ENCODE assay signal across 8 cellular contexts in genomic region chrX:65750674-65751469, GRCh38.
DNase-seq lines count a peak whose midpoint lies in the region; ATAC-seq and TF ChIP-seq lines count a peak whose summit lies in the region.

No MANE protein-coding gene starts in this region.

- no peaks in the 10 kb centered on the region for H3K9me3 ChIP-seq in CD4-positive, CD25-positive, alpha-beta regulatory T cell (ENCODE audit: control insufficient read depth in 2 of 2, low read length in 2 of 2)
- no peaks in the 10 kb centered on the region for H3K9me3 ChIP-seq in osteoblast (ENCODE audit: low read depth, low read length)

- no peak overlapping the region for H3K4me2 ChIP-seq in osteoblast (ENCODE audit: insufficient read depth, low read length)

- no peak for TF ChIP-seq CTCF in osteoblast (IDR thresholded peaks at IDR 0.05; ENCODE audit: extremely low read depth, low read depth, low read length)

- peaks cover 11% of the 10 kb centered on the region for H3K4me1 ChIP-seq in CD4-positive, CD25-positive, alpha-beta regulatory T cell (ENCODE audit: control insufficient read depth, insufficient read depth, low read length, poor library complexity, severe bottlenecking)
- no peaks in the 10 kb centered on the region for H3K4me1 ChIP-seq in osteoblast (ENCODE audit: insufficient read depth, low read length)

- H3K4me3 Mint-ChIP-seq in CD4-positive, CD25-positive, alpha-beta regulatory T cell: peak overlapping the region in 2 of 4 donors; percentile 44 to 55
- H3K4me3 Mint-ChIP-seq in activated T-cell treated with anti-CD3 and anti-CD28 coated beads, Interleukin-2, amount 50 U/mL, for 4 hours: peak overlapping the region; percentile 45

- no peaks in the 10 kb centered on the region for H3K27me3 ChIP-seq in CD4-positive, CD25-positive, alpha-beta regulatory T cell (ENCODE audit: control insufficient read depth, insufficient read depth, low read length)
- peaks cover 2% of the 10 kb centered on the region for H3K27me3 ChIP-seq in osteoblast (ENCODE audit: insufficient read depth, low read length)

- peaks cover 14 to 27% (median 19%) of the 10 kb centered on the region in 4 donors for H3K4me1 Mint-ChIP-seq in CD4-positive, CD25-positive, alpha-beta regulatory T cell
- peaks cover 61% of the 10 kb centered on the region for H3K4me1 Mint-ChIP-seq in activated T-cell treated with anti-CD3 and anti-CD28 coated beads, Interleukin-2, amount 50 U/mL, for 4 hours (ENCODE audit: low read depth)

- peak overlapping the region in 2 of 3 donors; percentile 52 to 93 for H3K27ac Mint-ChIP-seq in CD4-positive, CD25-positive, alpha-beta regulatory T cell

- peak in 2 of 3 donors; percentile 12 to 58 for DNase-seq in CD4-positive, CD25-positive, alpha-beta regulatory T cell
- DNase-seq in activated T-cell treated with anti-CD3 and anti-CD28 coated beads, Interleukin-2, amount 50 U/mL, for 4 hours: no peak
- DNase-seq in NCI-H2029 (lab: John Stamatoyannopoulos, UW): no peak
- DNase-seq in NCI-H774 (lab: John Stamatoyannopoulos, UW): no peak
- DNase-seq in osteoblast (ENCODE audit: insufficient read length, low spot score, missing footprints): no peak
- DNase-seq in NCI-H146 treated with DMSO at 0.1 percent for 48 hours (lab: John Stamatoyannopoulos, UW; ENCODE audit: unreplicated experiment): no peak

- H3K36me3 ChIP-seq in CD4-positive, CD25-positive, alpha-beta regulatory T cell (ENCODE audit: control insufficient read depth, insufficient read depth, low read length): no peaks in the 10 kb centered on the region
- H3K36me3 ChIP-seq in osteoblast (ENCODE audit: insufficient read depth, low read length): no peaks in the 10 kb centered on the region

- no peaks in the 10 kb centered on the region for H3K79me2 ChIP-seq in osteoblast (ENCODE audit: insufficient read depth, low read length)

- ATAC-seq in CD4-positive, CD25-positive, alpha-beta regulatory T cell (ENCODE audit: low read depth in 2 of 2): no peak
- ATAC-seq in GM19467 (IDR thresholded peaks at IDR 0.05; ENCODE audit: unreplicated experiment): peak; percentile 87
- ATAC-seq in HG03460 (IDR thresholded peaks at IDR 0.05; ENCODE audit: unreplicated experiment): peak; percentile 93
- peak; percentile 71 to 80 for ATAC-seq in activated T-cell treated with anti-CD3 and anti-CD28 coated beads, Interleukin-2, amount 50 U/mL, for 4 hours

- no peak overlapping the region for H3K27ac ChIP-seq in CD4-positive, CD25-positive, alpha-beta regulatory T cell (ENCODE audit: insufficient read depth, low read length, poor library complexity, severe bottlenecking)
- no peak overlapping the region for H3K27ac ChIP-seq in osteoblast (ENCODE audit: low read depth, low read length)

- H3K27me3 Mint-ChIP-seq in CD4-positive, CD25-positive, alpha-beta regulatory T cell: no peaks in the 10 kb centered on the region
- no peaks in the 10 kb centered on the region for H3K27me3 Mint-ChIP-seq in activated T-cell treated with anti-CD3 and anti-CD28 coated beads, Interleukin-2, amount 50 U/mL, for 4 hours (ENCODE audit: low read depth)

- no peaks in the 10 kb centered on the region for H4K20me1 ChIP-seq in osteoblast (ENCODE audit: insufficient read depth, low read length)

- H2AFZ ChIP-seq in osteoblast (ENCODE audit: low read length): no peak overlapping the region

- H3K4me3 ChIP-seq in CD4-positive, CD25-positive, alpha-beta regulatory T cell (ENCODE audit: low read depth, low read length): peak overlapping the region; percentile 10
- H3K4me3 ChIP-seq in osteoblast (ENCODE audit: insufficient read depth, low read length): no peak overlapping the region

- H3K9me3 Mint-ChIP-seq in CD4-positive, CD25-positive, alpha-beta regulatory T cell: peaks cover 0 to 5% (median 0%) of the 10 kb centered on the region in 7 donors
- H3K9me3 Mint-ChIP-seq in activated T-cell treated with anti-CD3 and anti-CD28 coated beads, Interleukin-2, amount 50 U/mL, for 4 hours: no peaks in the 10 kb centered on the region

- H3K36me3 Mint-ChIP-seq in CD4-positive, CD25-positive, alpha-beta regulatory T cell: no peaks in the 10 kb centered on the region
- no peaks in the 10 kb centered on the region for H3K36me3 Mint-ChIP-seq in activated T-cell treated with anti-CD3 and anti-CD28 coated beads, Interleukin-2, amount 50 U/mL, for 4 hours (ENCODE audit: insufficient read depth)

Comparison
In these comparisons a context has a peak if more than half of its experiments do, and no peak if none do; other contexts are left out.
1. ATAC-seq: peak in GM19467 (single experiment), HG03460 (single experiment) and activated T-cell treated with anti-CD3 and anti-CD28 coated beads, Interleukin-2, amount 50 U/mL, for 4 hours (2 of 2); none in CD4-positive, CD25-positive, alpha-beta regulatory T cell (0 of 2).
2. DNase-seq: peak in CD4-positive, CD25-positive, alpha-beta regulatory T cell (2 of 3); none in activated T-cell treated with anti-CD3 and anti-CD28 coated beads, Interleukin-2, amount 50 U/mL, for 4 hours (single experiment), NCI-H2029 (single experiment), NCI-H774 (single experiment), osteoblast (single experiment) and NCI-H146 treated with DMSO at 0.1 percent for 48 hours (single experiment).